In the genomic region with DNA sequence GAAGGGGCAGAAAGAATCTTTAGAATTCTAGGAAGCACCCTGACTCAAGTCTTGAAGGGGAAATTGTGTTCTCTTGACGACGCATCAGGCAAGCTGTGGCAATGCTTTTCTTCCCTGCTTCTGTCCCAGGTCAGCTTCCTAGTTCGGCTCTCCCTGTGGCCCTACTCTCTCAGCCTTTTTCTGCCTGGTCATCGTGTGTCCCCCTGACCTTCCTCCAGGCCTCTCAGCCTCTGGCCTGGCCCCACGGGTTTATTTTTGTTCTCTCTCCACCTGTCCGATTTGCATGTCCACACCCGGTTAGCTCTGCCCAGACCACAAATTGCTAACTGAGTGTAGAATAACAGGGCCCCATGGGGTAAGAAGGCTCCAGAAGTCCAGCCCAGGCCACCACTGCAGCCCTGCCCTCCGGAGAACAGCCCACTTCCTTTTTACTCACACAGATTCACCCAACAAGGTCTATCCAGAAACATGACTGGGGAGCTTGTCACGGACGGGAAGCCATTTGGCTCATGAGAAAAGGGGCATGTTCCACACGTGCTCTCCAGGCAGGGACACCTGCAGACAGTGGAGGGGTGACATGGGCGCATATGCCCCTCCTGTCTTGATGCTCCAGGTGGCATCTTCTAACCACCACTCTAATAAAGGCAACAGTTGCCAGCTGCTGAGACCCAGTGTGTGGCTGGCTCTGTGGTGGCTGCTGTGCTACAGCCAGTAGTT, we compare ENCODE assay signal across 8 cellular contexts. TPM values are rescaled to one million over a fixed set of nuclear protein-coding genes. Genes with fewer than 3 reads are reported as not detected.
A peak's percentile ranks its signal among the peaks of the same experiment; 100 is the strongest.
DNase-seq lines count a peak whose midpoint lies in the region; ATAC-seq, FAIRE-seq and TF ChIP-seq lines count a peak whose summit lies in the region.

No MANE protein-coding gene starts in this region.

- H3K27me3 ChIP-seq in astrocyte (ENCODE audit: insufficient read depth, low read length) (no peaks in the 10 kb centered on the region), ascending aorta (no peaks in the 10 kb centered on the region)

- H3K27ac ChIP-seq in astrocyte (ENCODE audit: low read depth, low read length) (no peak overlapping the region), ascending aorta (no peak overlapping the region)

- H3K36me3 ChIP-seq in astrocyte (ENCODE audit: insufficient read depth, low read length), result no peaks in the 10 kb centered on the region
- H3K36me3 ChIP-seq in ascending aorta, result no peaks in the 10 kb centered on the region

- H3K4me2 ChIP-seq in astrocyte (ENCODE audit: low read length), result no peak overlapping the region

- peaks cover 13% of the 10 kb centered on the region for H3K27me3 Mint-ChIP-seq in astrocyte (ENCODE audit: low read depth, unreplicated experiment)

- H4K20me1 ChIP-seq in astrocyte (ENCODE audit: insufficient read depth, low read length), result no peaks in the 10 kb centered on the region

- no peak overlapping the region for H3K4me3 Mint-ChIP-seq in astrocyte (ENCODE audit: unreplicated experiment)

- H3K27ac Mint-ChIP-seq in astrocyte (ENCODE audit: unreplicated experiment), result peak overlapping the region; percentile 69

- FAIRE-seq in astrocyte (lab: Jason Lieb, UNC), result no peak

- DNase-seq in EL, result peak; percentile 22
- no peak for DNase-seq in astrocyte (ENCODE audit: low read depth)
- DNase-seq in ascending aorta (ENCODE audit: low spot score in 2 of 2), result no peak
- no peak for DNase-seq in NK-92 treated with Interleukin-12 subunit alpha and Interleukin-12 subunit beta, amount 100 ng/mL, for 24 hours (lab: John Stamatoyannopoulos, UW)
- DNase-seq in NCI-H1092 (lab: John Stamatoyannopoulos, UW), result no peak
- DNase-seq in putamen (ENCODE audit: low spot score), result no peak

- peak; percentile 65 for ATAC-seq in GM19395 (IDR thresholded peaks at IDR 0.05; ENCODE audit: unreplicated experiment)
- ATAC-seq in HG03196 (IDR thresholded peaks at IDR 0.05; ENCODE audit: unreplicated experiment), result peak; percentile 57

- intact Hi-C loops in ascending aorta (cut with DNase I), result no loop called here

- no peaks in the 10 kb centered on the region for H3K9me3 Mint-ChIP-seq in astrocyte (ENCODE audit: unreplicated experiment)

- H3K9ac ChIP-seq in astrocyte (ENCODE audit: low read length), result no peak overlapping the region

- H3K4me1 Mint-ChIP-seq in astrocyte (ENCODE audit: low read depth, unreplicated experiment), result peaks cover 31% of the 10 kb centered on the region

- no peak overlapping the region for H2AFZ ChIP-seq in astrocyte (ENCODE audit: low read depth, low read length)

- H3K9me3 ChIP-seq in astrocyte (ENCODE audit: insufficient read depth, low read depth, low read length) (no peaks in the 10 kb centered on the region), ascending aorta (no peaks in the 10 kb centered on the region)

- no peaks in the 10 kb centered on the region for H3K79me2 ChIP-seq in astrocyte (ENCODE audit: insufficient read depth, low read length)

- H3K36me3 Mint-ChIP-seq in astrocyte (ENCODE audit: low read depth, unreplicated experiment), result peaks cover 4% of the 10 kb centered on the region

- TF ChIP-seq CTCF in astrocyte (IDR thresholded peaks at IDR 0.05; ENCODE audit: insufficient read depth, low read depth, low read length) (no peak), ascending aorta (IDR thresholded peaks at IDR 0.05) (no peak)

- H3K4me3 ChIP-seq in astrocyte (ENCODE audit: insufficient read depth, low read depth, low read length) (no peak overlapping the region), ascending aorta (no peak overlapping the region)

- H3K4me1 ChIP-seq in astrocyte (ENCODE audit: insufficient read depth, low read length), result peaks cover 28% of the 10 kb centered on the region
- H3K4me1 ChIP-seq in ascending aorta, result no peaks in the 10 kb centered on the region

RNA-seq across cellular contexts. Expression of a gene that starts 9.8 kb away (rescaled TPM):
- total RNA-seq in astrocyte (0.46 and 0.66 TPM in 2 replicates), ascending aorta (24.6 TPM)

Comparison
In these comparisons a context has a peak if more than half of its experiments do, and no peak if none do; other contexts are left out.
1. RNA of a gene that starts 9.8 kb away (total RNA-seq): 24.6 TPM in ascending aorta (single experiment); 0.46 to 0.66 TPM in astrocyte; every median in the first group is over 10 times any median in the second.